In the genomic region with DNA sequence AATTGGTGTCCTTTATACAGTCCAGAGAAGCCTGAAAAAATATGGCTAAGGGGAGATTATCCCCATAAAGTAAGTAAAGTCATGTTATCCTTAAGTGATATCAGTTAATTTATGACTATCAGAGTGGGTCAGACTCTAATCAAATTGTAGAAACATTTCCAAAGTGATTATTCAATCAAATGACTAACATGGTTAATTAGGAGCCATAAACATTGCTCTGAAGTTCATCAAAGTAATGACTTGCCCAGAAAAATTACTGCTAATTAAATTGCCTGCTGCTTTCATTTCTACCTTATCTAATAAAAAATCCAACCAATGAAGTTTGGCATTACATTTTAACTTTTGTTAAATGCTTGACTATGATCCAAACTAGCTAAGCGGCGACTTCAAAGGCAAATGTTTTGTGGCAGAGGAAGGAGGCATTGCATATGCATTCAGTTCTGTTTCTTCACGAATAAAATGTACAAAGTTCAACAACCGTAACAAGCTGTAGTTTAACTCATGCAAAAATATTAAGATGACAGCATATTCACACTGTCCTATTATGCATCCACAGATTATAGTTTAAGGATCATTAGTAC, we compare ENCODE assay signal across 22 cellular contexts.
"Had no signal": no experiment of that assay in that cellular context is flagged by ENCODE, and none has a peak within 500 bp of the region (broad histone marks: within the 10 kb centered on the region; RNA-seq: fewer than 3 reads in every experiment).

No MANE protein-coding gene starts in this region.

- H3K27me3 ChIP-seq: esophagus muscularis mucosa, transverse colon had no signal

- H3K27ac ChIP-seq: esophagus muscularis mucosa, transverse colon had no signal

- H3K4me2 ChIP-seq: smooth muscle cell had no signal

- FAIRE-seq: colon had no signal

- H3K4me1 ChIP-seq: esophagus muscularis mucosa had no signal

- H3K36me3 ChIP-seq: transverse colon had no signal

- DNase-seq: activated CD4-positive, alpha-beta T cell treated with anti-CD3 and anti-CD28 coated beads for 1 hour; activated CD4-positive, alpha-beta T cell treated with anti-CD3 and anti-CD28 coated beads, Interleukin-2, amount 50 U/mL, for 48 hours; activated CD8-positive, alpha-beta memory T cell treated with anti-CD3 and anti-CD28 coated beads, Interleukin-2, amount 10 ng/mL, durations not matched to agents 7 days and 5 days; activated naive CD4-positive, alpha-beta T cell treated with anti-CD3 and anti-CD28 coated beads for 36 hours; activated naive CD8-positive, alpha-beta T cell treated with anti-CD3 and anti-CD28 coated beads, Interleukin-2, amount 50 U/mL, for 24 hours; activated T-cell treated with anti-CD3 and anti-CD28 coated beads, Interleukin-2, amount 50 U/mL, for 1 hour; caudate nucleus; foreskin fibroblast; glutamatergic neuron; hypothalamus; mesendoderm; nephron progenitor cell; occipital lobe; right cardiac atrium; stimulated activated CD4-positive, alpha-beta T cell treated with anti-CD3 and anti-CD28 coated beads, Interleukin-4, amount 100 ng/mL, for 4 hours; stimulated activated CD8-positive, alpha-beta memory T cell treated with anti-CD3 and anti-CD28 coated beads, Interleukin-4, amount 100 ng/mL, for 48 hours; stimulated activated naive CD8-positive, alpha-beta T cell treated with anti-CD3 and anti-CD28 coated beads, Interleukin-15, Interleukin-2, amounts not matched to agents 100 U/mL and 50 U/mL, for 24 hours; T-helper 1 cell; transverse colon had no signal

- H3K9me3 ChIP-seq: esophagus muscularis mucosa, transverse colon had no signal

- H3K4me3 ChIP-seq: esophagus muscularis mucosa, smooth muscle cell, transverse colon had no signal
